ENCODE assay signal across 1 cellular context in genomic region chr16:78770353-78771091, GRCh38.
A peak's percentile ranks its signal among the peaks of the same experiment; 100 is the strongest.
TF ChIP-seq lines count a peak whose summit lies in the region.

No MANE protein-coding gene starts in this region.

TF ChIP-seq in HepG2, 621 proteins besides CTCF, POLR2A, EP300 and RAD21 (continued from another document):
- no peak for TF ChIP-seq CSRNP1 (CRISPR knock-in tag; IDR thresholded peaks at IDR 0.05)
- peak; percentile 69; the same call in 1 of the 2 replicates for TF ChIP-seq ZBTB43 (CRISPR knock-in tag; conservative IDR thresholded peaks at IDR 0.05)
